11 cellular contexts compared by ENCODE assay signal in genomic region chr15:76196949-76197315, GRCh38.
A peak's percentile ranks its signal among the peaks of the same experiment; 100 is the strongest.
DNase-seq lines count a peak whose midpoint lies in the region; ATAC-seq and TF ChIP-seq lines count a peak whose summit lies in the region.
"Had no signal": no experiment of that assay in that cellular context is flagged by ENCODE, and none has a peak within 500 bp of the region (broad histone marks: within the 10 kb centered on the region; RNA-seq: fewer than 3 reads in every experiment).

No MANE protein-coding gene starts in this region.

- H3K36me3 ChIP-seq in OCI-LY7 (ENCODE audit: insufficient read depth, low read length): no peaks in the 10 kb centered on the region
- H3K36me3 ChIP-seq in lower lobe of right lung: no peaks in the 10 kb centered on the region
- H3K36me3 ChIP-seq in stomach smooth muscle (ENCODE audit: control insufficient read depth in 2 of 2, insufficient read depth in 2 of 2, low read length in 2 of 2): no peaks in the 10 kb centered on the region

- H2AFZ ChIP-seq in OCI-LY7 (ENCODE audit: low read length): no peak overlapping the region

- H3K4me3 ChIP-seq in OCI-LY7 (ENCODE audit: low read depth, low read length, poor library complexity, severe bottlenecking) (no peak overlapping the region), lower lobe of right lung (no peak overlapping the region), stomach smooth muscle (ENCODE audit: low read length in 2 of 2) (peak overlapping the region in 1 of 2 donors; percentile 22)

- CTCF ChIA-PET in OCI-LY7 (lab: Charles Lee; ENCODE audit: unreplicated experiment): no interaction called here

- intact Hi-C loops in OCI-LY7 (cut with micrococcal nuclease; ENCODE audit: unreplicated experiment): no loop called here
- intact Hi-C loops in lower lobe of right lung (cut with DNase I): no loop called here

- no peak for TF ChIP-seq CTCF in OCI-LY7 (conservative IDR thresholded peaks at IDR 0.05; ENCODE audit: low read length)
- no peak for TF ChIP-seq CTCF in lower lobe of right lung (IDR thresholded peaks at IDR 0.05)

- H4K20me1 ChIP-seq in OCI-LY7 (ENCODE audit: insufficient read depth, low read length): no peaks in the 10 kb centered on the region

- H3K9me2 ChIP-seq in OCI-LY7 (ENCODE audit: insufficient read depth, low read length): no peaks in the 10 kb centered on the region

- H3K4me1 ChIP-seq in OCI-LY7 (ENCODE audit: insufficient read depth, low read length, poor library complexity, severe bottlenecking): peaks cover 15% of the 10 kb centered on the region
- H3K4me1 ChIP-seq in lower lobe of right lung: peaks cover 8% of the 10 kb centered on the region
- peaks cover 49% of the 10 kb centered on the region for H3K4me1 ChIP-seq in stomach smooth muscle (ENCODE audit: control insufficient read depth, insufficient read depth, low read length)

- BruUV-seq in OCI-LY7 (replicated peaks; lab: Mats Ljungman, UMichigan): no TSS peak

- H3K27me3 ChIP-seq in lower lobe of right lung (ENCODE audit: low read depth): peaks cover 10% of the 10 kb centered on the region
- H3K27me3 ChIP-seq in stomach smooth muscle (ENCODE audit: control insufficient read depth in 1 of 2, insufficient read depth in 2 of 2, low read length in 2 of 2): no peaks in the 10 kb centered on the region

- H3K27ac ChIP-seq in OCI-LY7 (ENCODE audit: low read depth, low read length, poor library complexity, severe bottlenecking): peak overlapping the region; percentile 3
- H3K27ac ChIP-seq in cingulate gyrus (ENCODE audit: low read depth, low read length): peak overlapping the region; percentile 78
- H3K27ac ChIP-seq in lower lobe of right lung: no peak overlapping the region
- peak overlapping the region; percentile 55 for H3K27ac ChIP-seq in stomach smooth muscle (ENCODE audit: low read length)

- POLR2A ChIA-PET in OCI-LY7 (lab: Charles Lee): interaction anchor here (0.6 to 0.7 kb wide), 2 partner anchors 84 to 300 kb away, joined by 3 read pairs; no protein-coding TSS in a partner anchor

- peak overlapping the region; percentile 27 to 36 for H3K9ac ChIP-seq in stomach smooth muscle (ENCODE audit: low read length in 2 of 2)

- no peak for ATAC-seq in lower lobe of right lung
- ATAC-seq in HG02885 (IDR thresholded peaks at IDR 0.05; ENCODE audit: poor library complexity, unreplicated experiment): no peak
- no peak for ATAC-seq in HG03460 (IDR thresholded peaks at IDR 0.05; ENCODE audit: unreplicated experiment)
- ATAC-seq in GM19395 (IDR thresholded peaks at IDR 0.05; ENCODE audit: unreplicated experiment): no peak

- H3K9me3 ChIP-seq in OCI-LY7 (ENCODE audit: low read length) (no peaks in the 10 kb centered on the region), lower lobe of right lung (no peaks in the 10 kb centered on the region), stomach smooth muscle (ENCODE audit: control insufficient read depth in 2 of 2, low read length in 2 of 2) (no peaks in the 10 kb centered on the region)

- no peaks in the 10 kb centered on the region for H3K79me2 ChIP-seq in OCI-LY7 (ENCODE audit: insufficient read depth, low read depth, low read length)

- peak overlapping the region; percentile 27; the same call in 1 of the 2 replicates for H3K4me2 ChIP-seq in OCI-LY7 (ENCODE audit: low read length)

- DNase-seq in OCI-LY7 (ENCODE audit: low spot score): no peak
- DNase-seq in lower lobe of right lung: peak; percentile 35
- DNase-seq in cerebellar nuclear complex (lab: John Stamatoyannopoulos, UW): no peak
- DNase-seq: immature natural killer cell; NCI-H187; stimulated activated naive B cell treated with anti-CD40 and anti-IgM and Interleukin-4, amounts not matched to agents 10 μg/mL and 1 μg/mL and 100 μg/mL, for 72 hours had no signal
